ENCODE assay signal across 24 cellular contexts in genomic region chr1:205250699-205251098, GRCh38. TPM values are rescaled to one million over a fixed set of nuclear protein-coding genes. Genes with fewer than 3 reads are reported as not detected.
DNase-seq lines count a peak whose midpoint lies in the region; TF ChIP-seq lines count a peak whose summit lies in the region.
"Had no signal": no experiment of that assay in that cellular context is flagged by ENCODE, and none has a peak within 500 bp of the region (broad histone marks: within the 10 kb centered on the region; RNA-seq: fewer than 3 reads in every experiment).

No MANE protein-coding gene starts in this region.

- H3K27ac Mint-ChIP-seq in mesothelial cell of epicardium: peak overlapping the region; percentile 63
- H3K27ac Mint-ChIP-seq in activated naive CD4-positive, alpha-beta T cell treated with anti-CD3 and anti-CD28 coated beads, Interleukin-2, amount 10 ng/mL, durations not matched to agents 7 days and 5 days: no peak overlapping the region
- H3K27ac Mint-ChIP-seq: activated CD8-positive, alpha-beta T cell treated with anti-CD3 and anti-CD28 coated beads for 36 hours; activated naive CD8-positive, alpha-beta T cell; activated T-helper 17 cell treated with anti-CD3 and anti-CD28 coated beads, Interleukin-2, amount 50 U/mL, for 72 hours; IgD-negative memory B cell; naive thymus-derived CD8-positive, alpha-beta T cell; T-helper 1 cell treated with Interleukin-12 subunit alpha and Interleukin-12 subunit beta and Interleukin-4 antibody, amounts not matched to agents 30 μg/mL and 1 μg/mL, for 36 hours had no signal

- no peaks in the 10 kb centered on the region for H3K9me3 ChIP-seq in smooth muscle cell (replicated peaks; ENCODE audit: low read depth)
- H3K9me3 ChIP-seq: SK-N-SH had no signal

- H3K4me1 Mint-ChIP-seq in mesothelial cell of epicardium: peaks cover 58% of the 10 kb centered on the region
- peaks cover 16% of the 10 kb centered on the region for H3K4me1 Mint-ChIP-seq in activated naive CD4-positive, alpha-beta T cell treated with anti-CD3 and anti-CD28 coated beads, Interleukin-2, amount 10 ng/mL, durations not matched to agents 7 days and 5 days

- DNase-seq in NCI-H2107 treated with DMSO at 0.1 percent for 48 hours (lab: John Stamatoyannopoulos, UW; ENCODE audit: unreplicated experiment) (peak; percentile 58), NCI-H2107 (lab: John Stamatoyannopoulos, UW) (no peak), caudate nucleus (lab: John Stamatoyannopoulos, UW) (no peak), mesothelial cell of epicardium (ENCODE audit: low spot score in 2 of 2, unreplicated experiment in 2 of 2) (no peak), glomerular visceral epithelial cell (ENCODE audit: extremely low spot score) (no peak), smooth muscle cell (lab: John Stamatoyannopoulos, UW; ENCODE audit: unreplicated experiment) (no peak)
- no peak for DNase-seq in stimulated activated CD4-positive, alpha-beta T cell treated with anti-CD3 and anti-CD28 coated beads, Interleukin-2, amount 100 ng/mL, for 48 hours
- DNase-seq in activated naive CD4-positive, alpha-beta T cell treated with anti-CD3 and anti-CD28 coated beads, Interleukin-2, amount 10 ng/mL, durations not matched to agents 7 days and 5 days: no peak
- DNase-seq: 8988T; activated CD4-positive, CD25-positive, alpha-beta regulatory T cell treated with anti-CD3 and anti-CD28 coated beads, Interleukin-2, amount 50 U/mL, for 72 hours; activated CD8-positive, alpha-beta T cell treated with anti-CD3 and anti-CD28 coated beads for 36 hours; central memory CD4-positive, alpha-beta T cell; H7; naive thymus-derived CD8-positive, alpha-beta T cell; NCI-H1048; NCI-H187 treated with DMSO at 0.1 percent for 48 hours; NCI-H446 treated with DMSO at 0.1 percent for 48 hours; nucleus accumbens; SK-N-SH; stimulated activated CD4-positive, alpha-beta T cell treated with anti-CD3 and anti-CD28 coated beads, Interleukin-1b, Interleukin-23, amount 100 ng/mL, for 48 hours had no signal

- no peaks in the 10 kb centered on the region for H3K36me3 Mint-ChIP-seq in mesothelial cell of epicardium
- H3K36me3 Mint-ChIP-seq in activated naive CD4-positive, alpha-beta T cell treated with anti-CD3 and anti-CD28 coated beads, Interleukin-2, amount 10 ng/mL, durations not matched to agents 7 days and 5 days: no peaks in the 10 kb centered on the region
- H3K36me3 Mint-ChIP-seq: activated naive CD8-positive, alpha-beta T cell; naive thymus-derived CD8-positive, alpha-beta T cell had no signal

- no peaks in the 10 kb centered on the region for H3K9me3 Mint-ChIP-seq in mesothelial cell of epicardium
- H3K9me3 Mint-ChIP-seq in activated naive CD4-positive, alpha-beta T cell treated with anti-CD3 and anti-CD28 coated beads, Interleukin-2, amount 10 ng/mL, durations not matched to agents 7 days and 5 days: no peaks in the 10 kb centered on the region
- H3K9me3 Mint-ChIP-seq: activated CD8-positive, alpha-beta T cell treated with anti-CD3 and anti-CD28 coated beads for 36 hours; activated T-helper 17 cell treated with anti-CD3 and anti-CD28 coated beads, Interleukin-2, amount 50 U/mL, for 72 hours; IgD-negative memory B cell; naive thymus-derived CD8-positive, alpha-beta T cell; T-helper 1 cell treated with Interleukin-12 subunit alpha and Interleukin-12 subunit beta and Interleukin-4 antibody, amounts not matched to agents 30 μg/mL and 1 μg/mL, for 36 hours had no signal

- TF ChIP-seq CTCF in mesothelial cell of epicardium (IDR thresholded peaks at IDR 0.05; ENCODE audit: unreplicated experiment) (no peak), smooth muscle cell (IDR thresholded peaks at IDR 0.05; ENCODE audit: borderline replicate concordance, insufficient read depth, poor library complexity, severe bottlenecking) (no peak)

- no peak overlapping the region for H3K9ac ChIP-seq in smooth muscle cell (ENCODE audit: low read depth)
- H3K9ac ChIP-seq: SK-N-SH had no signal

- H3K27me3 Mint-ChIP-seq in mesothelial cell of epicardium (ENCODE audit: low read depth): no peaks in the 10 kb centered on the region
- H3K27me3 Mint-ChIP-seq in activated naive CD4-positive, alpha-beta T cell treated with anti-CD3 and anti-CD28 coated beads, Interleukin-2, amount 10 ng/mL, durations not matched to agents 7 days and 5 days: peaks cover 6% of the 10 kb centered on the region
- H3K27me3 Mint-ChIP-seq: activated CD8-positive, alpha-beta T cell treated with anti-CD3 and anti-CD28 coated beads for 36 hours; activated naive CD8-positive, alpha-beta T cell; activated T-helper 17 cell treated with anti-CD3 and anti-CD28 coated beads, Interleukin-2, amount 50 U/mL, for 72 hours; IgD-negative memory B cell; naive thymus-derived CD8-positive, alpha-beta T cell had no signal

- H3K27ac ChIP-seq in caudate nucleus (ENCODE audit: low read depth, low read length) (peak overlapping the region; percentile 98), smooth muscle cell (ENCODE audit: low read depth) (no peak overlapping the region)

- no peaks in the 10 kb centered on the region for H3K79me2 ChIP-seq in smooth muscle cell (ENCODE audit: low read depth)

- no peaks in the 10 kb centered on the region for H3K4me1 ChIP-seq in smooth muscle cell (ENCODE audit: low read depth)

- no peaks in the 10 kb centered on the region for H4K20me1 ChIP-seq in smooth muscle cell (ENCODE audit: low read depth)

- H3K27me3 ChIP-seq in smooth muscle cell (ENCODE audit: low read depth): no peaks in the 10 kb centered on the region

- no peaks in the 10 kb centered on the region for H3F3A ChIP-seq in smooth muscle cell (ENCODE audit: low read depth)

- no peak overlapping the region for H3K4me3 Mint-ChIP-seq in mesothelial cell of epicardium
- H3K4me3 Mint-ChIP-seq in activated naive CD4-positive, alpha-beta T cell treated with anti-CD3 and anti-CD28 coated beads, Interleukin-2, amount 10 ng/mL, durations not matched to agents 7 days and 5 days: no peak overlapping the region
- H3K4me3 Mint-ChIP-seq: activated CD8-positive, alpha-beta T cell treated with anti-CD3 and anti-CD28 coated beads for 36 hours; activated naive CD8-positive, alpha-beta T cell; activated T-helper 17 cell treated with anti-CD3 and anti-CD28 coated beads, Interleukin-2, amount 50 U/mL, for 72 hours; IgD-negative memory B cell; naive thymus-derived CD8-positive, alpha-beta T cell; T-helper 1 cell treated with Interleukin-12 subunit alpha and Interleukin-12 subunit beta and Interleukin-4 antibody, amounts not matched to agents 30 μg/mL and 1 μg/mL, for 36 hours had no signal

- no peak overlapping the region for H3K4me3 ChIP-seq in smooth muscle cell

- H3K4me2 ChIP-seq in smooth muscle cell: no peak overlapping the region
- H3K4me2 ChIP-seq: SK-N-SH had no signal

- 41% methylated on average over 6 of the region's 6 CpGs for WGBS in smooth muscle cell (ENCODE audit: low lambda C conversion rate)

- H2AFZ ChIP-seq in smooth muscle cell (ENCODE audit: low read depth): no peak overlapping the region

- CTCF ChIA-PET in activated naive CD4-positive, alpha-beta T cell treated with anti-CD3 and anti-CD28 coated beads, Interleukin-2, amount 10 ng/mL, durations not matched to agents 7 days and 5 days (lab: Charles Lee): interaction anchor here (1.2 to 9.4 kb wide), 4 partner anchors 20 to 261 kb away, joined by 3 to 224 read pairs (median 5); partner anchors contain the start of gene TMCC2

- no peaks in the 10 kb centered on the region for H3K36me3 ChIP-seq in smooth muscle cell (ENCODE audit: low read depth)

RNA-seq across cellular contexts. Expression of gene TMCC2, which starts 23.0 kb away (rescaled TPM):
- 6.1 to 6.8 TPM (median 6.5 TPM) in 3 replicates for total RNA-seq in mesothelial cell of epicardium
- total RNA-seq in smooth muscle cell: 2.1 and 3.3 TPM in 2 replicates
- 2.4 and 5.6 TPM in 2 replicates for polyA plus RNA-seq in smooth muscle cell

RNA-seq across cellular contexts. Expression of gene DSTYK, which starts 39.2 kb away (rescaled TPM):
- total RNA-seq in mesothelial cell of epicardium (18.3 to 19.5 TPM (median 18.3 TPM) in 3 replicates), smooth muscle cell (8.7 and 12.1 TPM in 2 replicates)
- polyA plus RNA-seq in smooth muscle cell: 6.9 TPM in 2 replicates
